Comparison of ENCODE assay signal across 16 cellular contexts in the genomic region with DNA sequence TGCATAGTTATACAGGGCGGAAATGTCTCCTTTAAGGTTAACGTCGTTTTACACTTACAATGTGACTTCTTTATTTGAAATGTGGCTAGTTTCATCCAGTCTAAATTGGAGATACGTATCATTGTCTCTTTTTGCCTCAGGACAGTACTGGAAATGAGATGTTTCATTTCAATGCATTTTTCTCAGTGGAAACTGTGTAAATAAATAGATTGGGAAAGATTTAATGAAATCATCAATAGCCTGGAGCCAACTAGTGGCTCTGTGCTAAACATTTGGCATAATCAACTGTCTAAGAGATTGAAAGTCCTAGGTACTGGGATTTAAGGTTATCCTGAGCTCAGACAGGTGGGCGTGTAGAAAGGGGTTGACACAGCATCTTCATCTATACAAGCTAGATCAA.
A peak's percentile ranks its signal among the peaks of the same experiment; 100 is the strongest.
DNase-seq lines count a peak whose midpoint lies in the region; ATAC-seq and TF ChIP-seq lines count a peak whose summit lies in the region.
"Had no signal": no experiment of that assay in that cellular context is flagged by ENCODE, and none has a peak within 500 bp of the region (broad histone marks: within the 10 kb centered on the region; RNA-seq: fewer than 3 reads in every experiment).

No MANE protein-coding gene starts in this region.

- no peaks in the 10 kb centered on the region for H3K79me1 ChIP-seq in neuronal stem cell (ENCODE audit: low read depth, low read length)

- no peak overlapping the region for H2AFZ ChIP-seq in neuronal stem cell (ENCODE audit: low read length)

- no peak overlapping the region for H3K4ac ChIP-seq in neuronal stem cell (ENCODE audit: low read length)

- no CpG with 5 or more reads among the region's 5 CpGs for WGBS in neuronal stem cell (ENCODE audit: extremely low coverage in 2 of 2, insufficient read length in 2 of 2, insufficient replicate concordance in 1 of 2), 2 donors

- no peak overlapping the region for H3K4me3 ChIP-seq in RWPE2 (ENCODE audit: severe bottlenecking)
- no peak overlapping the region for H3K4me3 ChIP-seq in neuronal stem cell (ENCODE audit: low read length in 2 of 2)

- ATAC-seq in RWPE2 (ENCODE audit: low read depth) (peak; percentile 72), Right ventricle myocardium inferior (no peak)
- ATAC-seq: CD8-positive, alpha-beta T cell; HCT116 had no signal

- H3K9me3 ChIP-seq in RWPE2 (ENCODE audit: severe bottlenecking), result no peaks in the 10 kb centered on the region
- no peaks in the 10 kb centered on the region for H3K9me3 ChIP-seq in neuronal stem cell (replicated peaks in 1 of 2; ENCODE audit: control insufficient read depth in 2 of 2, insufficient read depth in 1 of 2, low read depth in 1 of 2, low read length in 2 of 2)

- H3K14ac ChIP-seq in neuronal stem cell (ENCODE audit: low read length), result no peak overlapping the region

- H4K8ac ChIP-seq in neuronal stem cell (ENCODE audit: low read depth, low read length), result no peak overlapping the region

- no peak overlapping the region for H3K4me2 ChIP-seq in neuronal stem cell (ENCODE audit: insufficient read depth, low read length, poor library complexity, severe bottlenecking)

- H2BK12ac ChIP-seq in neuronal stem cell (ENCODE audit: low read length), result no peak overlapping the region

- intact Hi-C loops in Right ventricle myocardium inferior (cut with DNase I), result no loop called here

- no peak overlapping the region for H2BK120ac ChIP-seq in neuronal stem cell (ENCODE audit: low read depth, low read length)

- no peak for TF ChIP-seq CTCF in RWPE2 (IDR thresholded peaks at IDR 0.05; ENCODE audit: poor library complexity, severe bottlenecking)

- H3K27ac ChIP-seq in RWPE2 (ENCODE audit: poor library complexity, severe bottlenecking) (peak overlapping the region; percentile 87), neuronal stem cell (replicated peaks; ENCODE audit: low read length) (no peak overlapping the region)
- H3K27ac ChIP-seq: 22Rv1 had no signal

- H3K36me3 ChIP-seq in RWPE2 (ENCODE audit: low read depth), result no peaks in the 10 kb centered on the region
- H3K36me3 ChIP-seq in neuronal stem cell (replicated peaks in 1 of 2; ENCODE audit: control insufficient read depth in 2 of 2, insufficient read depth in 2 of 2, low read length in 2 of 2), result no peaks in the 10 kb centered on the region

- no peak overlapping the region for H2BK5ac ChIP-seq in neuronal stem cell (ENCODE audit: low read length)

- no peak overlapping the region for H4K91ac ChIP-seq in neuronal stem cell (ENCODE audit: low read depth, low read length, poor library complexity)

- no peak overlapping the region for H2BK15ac ChIP-seq in neuronal stem cell (ENCODE audit: low read length)

- H3K18ac ChIP-seq in neuronal stem cell (ENCODE audit: low read length), result no peak overlapping the region

- no peak overlapping the region for H3K9ac ChIP-seq in neuronal stem cell (ENCODE audit: low read depth, low read length, poor library complexity)

- H2AK5ac ChIP-seq in neuronal stem cell (ENCODE audit: low read depth, low read length), result no peak overlapping the region

- H3K4me1 ChIP-seq in RWPE2 (ENCODE audit: insufficient read depth, poor library complexity, severe bottlenecking), result peaks cover 42% of the 10 kb centered on the region
- H3K4me1 ChIP-seq in neuronal stem cell (ENCODE audit: control insufficient read depth in 2 of 2, insufficient read depth in 1 of 2, low read depth in 1 of 2, low read length in 2 of 2), result no peaks in the 10 kb centered on the region

- no peak overlapping the region for H3K23ac ChIP-seq in neuronal stem cell (ENCODE audit: low read depth, low read length, poor library complexity)

- H3K27me3 ChIP-seq in RWPE2 (ENCODE audit: insufficient read depth, poor library complexity, severe bottlenecking) (no peaks in the 10 kb centered on the region), neuronal stem cell (ENCODE audit: control insufficient read depth in 3 of 3, insufficient read depth in 3 of 3, low read depth in 1 of 3, low read length in 3 of 3) (no peaks in the 10 kb centered on the region)

- DNase-seq in NCI-H748 (lab: John Stamatoyannopoulos, UW; ENCODE audit: unreplicated experiment) (peak; percentile 13), NCI-H748 treated with DMSO at 0.1 percent for 48 hours (lab: John Stamatoyannopoulos, UW) (no peak), NCI-H345 treated with DMSO at 0.1 percent for 48 hours (lab: John Stamatoyannopoulos, UW; ENCODE audit: unreplicated experiment) (peak; percentile 6), RWPE2 (ENCODE audit: low spot score) (no peak), fibroblast of gingiva (ENCODE audit: low read depth) (peak; percentile 55), neuronal stem cell (ENCODE audit: low spot score) (no peak), NCI-H510A (lab: John Stamatoyannopoulos, UW) (no peak), Right ventricle myocardium inferior (ENCODE audit: missing footprints) (no peak)
- DNase-seq: CD8-positive, alpha-beta T cell; COR-L47; DMS153; DMS79 treated with DMSO at 0.1 percent for 48 hours; EL; GDM1 had no signal

Comparison
In these comparisons a context has a peak if more than half of its experiments do, and no peak if none do; other contexts are left out.
1. DNase-seq: peak in NCI-H748 (single experiment), NCI-H345 treated with DMSO at 0.1 percent for 48 hours (single experiment) and fibroblast of gingiva (single experiment); none in NCI-H748 treated with DMSO at 0.1 percent for 48 hours (single experiment), RWPE2 (single experiment), neuronal stem cell (single experiment), NCI-H510A (single experiment) and Right ventricle myocardium inferior (single experiment).